In the genomic region with DNA sequence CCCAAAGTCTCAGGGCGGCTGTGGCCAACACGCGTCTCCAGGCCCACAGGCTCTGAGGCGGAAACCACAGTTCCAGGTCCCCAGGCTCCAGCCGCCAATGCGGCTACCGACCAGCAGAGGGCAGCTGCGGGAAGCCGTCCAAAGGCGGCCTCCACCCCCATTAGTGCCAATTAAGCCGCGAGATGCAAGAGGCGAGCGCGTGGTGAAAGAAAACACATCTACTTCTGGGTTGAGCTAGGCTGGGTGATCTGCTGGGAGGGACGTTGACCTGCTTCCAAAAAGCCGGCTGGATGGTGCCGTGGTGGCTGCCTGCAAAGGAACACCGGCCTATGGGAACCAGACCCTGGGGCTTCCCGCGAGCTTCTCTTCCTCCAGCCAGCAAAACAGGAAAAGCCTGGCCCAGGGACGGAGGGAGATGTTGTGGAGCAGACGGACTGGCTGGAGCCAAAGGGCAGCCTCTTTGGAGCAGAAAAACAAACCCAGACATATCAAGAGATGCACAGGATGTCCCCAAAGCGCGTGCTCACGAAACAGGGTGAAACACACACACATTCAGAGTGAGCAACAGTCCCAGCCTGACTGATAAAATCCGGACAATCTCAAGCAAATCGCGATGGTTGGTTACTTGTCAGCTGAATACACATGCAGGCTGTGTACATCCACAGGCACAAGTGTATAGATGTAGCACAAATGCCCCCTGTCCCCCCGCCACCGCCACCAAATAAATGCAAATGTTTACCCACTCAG, we compare ENCODE assay signal across 8 cellular contexts.
A peak's percentile ranks its signal among the peaks of the same experiment; 100 is the strongest.
DNase-seq lines count a peak whose midpoint lies in the region; ATAC-seq, FAIRE-seq and TF ChIP-seq lines count a peak whose summit lies in the region.

No MANE protein-coding gene starts in this region.

- DNase-seq in activated CD4-positive, CD25-positive, alpha-beta regulatory T cell treated with anti-CD3 and anti-CD28 coated beads, Interleukin-2, amount 50 U/mL, for 72 hours, result peak; percentile 48
- no peak for DNase-seq in activated CD4-positive, CD25-positive, alpha-beta regulatory T cell (lab: John Stamatoyannopoulos, UW)
- DNase-seq in NCI-H1092 treated with DMSO at 0.1 percent for 48 hours (lab: John Stamatoyannopoulos, UW), result peak; percentile 78
- DNase-seq in bronchial epithelial cell (ENCODE audit: low read depth), result peak; percentile 33
- DNase-seq in islet precursor cell, result peak; percentile 91
- peak; percentile 87 for DNase-seq in spleen

- H3K4me3 ChIP-seq in SU-DHL-6 (ENCODE audit: insufficient read depth, low read length, poor library complexity, severe bottlenecking) (no peak overlapping the region), bronchial epithelial cell (ENCODE audit: low read depth, low read length) (peak overlapping the region; percentile 12), spleen (peak overlapping the region in 3 of 8 donors; percentile 17 to 58 (median 29))

- WGBS in spleen, 5 donors, result 8 to 12% (median 9%) methylated on average over 26 to 31 of the region's 31 CpGs

- no peaks in the 10 kb centered on the region for H3K36me3 ChIP-seq in SU-DHL-6 (ENCODE audit: low read length)
- no peaks in the 10 kb centered on the region for H3K36me3 ChIP-seq in bronchial epithelial cell (ENCODE audit: control insufficient read depth, insufficient read depth, low read length)
- no peaks in the 10 kb centered on the region for H3K36me3 ChIP-seq in spleen

- H3K27me3 ChIP-seq in SU-DHL-6 (ENCODE audit: low read length) (no peaks in the 10 kb centered on the region), bronchial epithelial cell (ENCODE audit: control insufficient read depth, insufficient read depth, low read length) (no peaks in the 10 kb centered on the region), spleen (replicated peaks in 1 of 7) (peaks cover 0 to 50% (median 0%) of the 10 kb centered on the region in 7 donors)

- H3F3A ChIP-seq in SU-DHL-6 (ENCODE audit: insufficient read depth), result no peaks in the 10 kb centered on the region

- peak; percentile 93 for TF ChIP-seq CTCF in SU-DHL-6 (IDR thresholded peaks at IDR 0.05; ENCODE audit: insufficient read depth, low read length, poor library complexity, severe bottlenecking)
- peak; percentile 97 for TF ChIP-seq CTCF in bronchial epithelial cell (IDR thresholded peaks at IDR 0.05; ENCODE audit: insufficient read depth, low read length, severe bottlenecking)
- TF ChIP-seq CTCF in spleen (IDR thresholded peaks at IDR 0.05 in 8 of 11, conservative IDR thresholded peaks at IDR 0.05 in 3 of 11), result peak; percentile 43 to 91 (median 75)

- H3K9me3 ChIP-seq in SU-DHL-6 (ENCODE audit: insufficient read depth, low read length) (no peaks in the 10 kb centered on the region), spleen (no peaks in the 10 kb centered on the region)

- no peak for TF ChIP-seq POLR2A in spleen (IDR thresholded peaks at IDR 0.05)

- no peak overlapping the region for H3K4me2 ChIP-seq in SU-DHL-6 (ENCODE audit: low read depth, low read length, poor library complexity, severe bottlenecking)

- H3K9ac ChIP-seq in SU-DHL-6 (ENCODE audit: low read length), result no peak overlapping the region

- H3K4me1 ChIP-seq in spleen, result peaks cover 0 to 11% (median 3%) of the 10 kb centered on the region in 6 donors

- ATAC-seq in HG02763 (IDR thresholded peaks at IDR 0.05; ENCODE audit: unreplicated experiment), result peak; percentile 97

- no peak for FAIRE-seq in bronchial epithelial cell (lab: Jason Lieb, UNC)

- H3K27ac ChIP-seq in SU-DHL-6 (ENCODE audit: low read depth, low read length) (no peak overlapping the region), spleen (peak overlapping the region in 4 of 8 donors; percentile 6 to 36 (median 18))

- no peaks in the 10 kb centered on the region for H3K79me2 ChIP-seq in SU-DHL-6 (ENCODE audit: insufficient read depth, low read length)

- H2AFZ ChIP-seq in SU-DHL-6 (ENCODE audit: low read depth, low read length, severe bottlenecking), result peak overlapping the region; percentile 44

- no peaks in the 10 kb centered on the region for H3K9me2 ChIP-seq in SU-DHL-6 (replicated peaks; ENCODE audit: insufficient read depth, low read length)

- intact Hi-C loops in spleen (cut with DNase I; ENCODE audit: low total_unique reads), result loop anchor here (10.0 kb wide), 2 partner anchors 418 to 788 kb away; no protein-coding TSS in a partner anchor

- no peaks in the 10 kb centered on the region for H4K20me1 ChIP-seq in SU-DHL-6 (ENCODE audit: low read depth, low read length)

Comparison
In these comparisons a context has a peak if more than half of its experiments do, and no peak if none do; other contexts are left out.
1. DNase-seq: peak in activated CD4-positive, CD25-positive, alpha-beta regulatory T cell treated with anti-CD3 and anti-CD28 coated beads, Interleukin-2, amount 50 U/mL, for 72 hours (single experiment), NCI-H1092 treated with DMSO at 0.1 percent for 48 hours (single experiment), bronchial epithelial cell (single experiment), islet precursor cell (single experiment) and spleen (single experiment); none in activated CD4-positive, CD25-positive, alpha-beta regulatory T cell (0 of 4).
2. Peak in every context shown above with its lines, with median percentiles within 50 percentile points of each other: CTCF ChIP-seq.